In genomic region chr18:47935321-47935720, GRCh38 we compare ENCODE assay signal across 18 cellular contexts. TPM values are rescaled to one million over a fixed set of nuclear protein-coding genes. Genes with fewer than 3 reads are reported as not detected.
A peak's percentile ranks its signal among the peaks of the same experiment; 100 is the strongest.
DNase-seq lines count a peak whose midpoint lies in the region; ATAC-seq lines count a peak whose summit lies in the region.
"Had no signal": no experiment of that assay in that cellular context is flagged by ENCODE, and none has a peak within 500 bp of the region (broad histone marks: within the 10 kb centered on the region; RNA-seq: fewer than 3 reads in every experiment).

No MANE protein-coding gene starts in this region.

- no peaks in the 10 kb centered on the region for H3K9me2 ChIP-seq in GM23248 (ENCODE audit: insufficient read depth)

- no peaks in the 10 kb centered on the region; the same call in 1 of the 2 replicates for H3F3A ChIP-seq in GM23248 (ENCODE audit: insufficient read depth)

- no peak overlapping the region for H3K9ac ChIP-seq in GM23248

- H3K27me3 ChIP-seq in GM23248 (replicated peaks; ENCODE audit: insufficient read depth) = peaks cover 32% of the 10 kb centered on the region
- H3K27me3 ChIP-seq: MG63, Peyer's patch, SJCRH30 had no signal

- in situ Hi-C loops in GM23248 (cut with MboI) = no loop called here

- no peaks in the 10 kb centered on the region for H3K4me1 ChIP-seq in GM23248 (ENCODE audit: insufficient read depth)
- H3K4me1 ChIP-seq: Peyer's patch had no signal

- intact Hi-C loops in sciatic nerve (cut with DNase I) = no loop called here

- no peak overlapping the region for H3K4me2 ChIP-seq in GM23248 (ENCODE audit: unreplicated experiment)

- no peaks in the 10 kb centered on the region for H3K9me3 ChIP-seq in GM23248 (ENCODE audit: low read depth)
- H3K9me3 ChIP-seq: MG63, Peyer's patch, SJCRH30 had no signal

- H2AFZ ChIP-seq in GM23248 = no peak overlapping the region

- H3K79me2 ChIP-seq in GM23248 (ENCODE audit: insufficient read depth) = peaks cover under 1% of the 10 kb centered on the region; the same call in 1 of the 2 replicates

- DNase-seq in NCI-H748 (lab: John Stamatoyannopoulos, UW; ENCODE audit: unreplicated experiment) (peak; percentile 38), NCI-H748 treated with DMSO at 0.1 percent for 48 hours (lab: John Stamatoyannopoulos, UW) (no peak), NCI-H774 (lab: John Stamatoyannopoulos, UW) (peak; percentile 5), inferior parietal cortex (ENCODE audit: extremely low spot score) (peak; percentile 32), sciatic nerve (ENCODE audit: low spot score) (no peak), GM23248 (no peak), CD1c-positive myeloid dendritic cell (ENCODE audit: extremely low spot score) (no peak), DMS53 treated with DMSO at 0.1 percent for 48 hours (lab: John Stamatoyannopoulos, UW; ENCODE audit: unreplicated experiment) (no peak)
- DNase-seq: 8988T, Kasumi-1, MG63, NCI-H1048, NCI-H2029 treated with DMSO at 0.1 percent for 48 hours, NCI-H2171 treated with DMSO at 0.1 percent for 48 hours, NCI-H526, Peyer's patch, SJCRH30, T-helper 1 cell had no signal

- H4K20me1 ChIP-seq in GM23248 (ENCODE audit: insufficient read depth) = no peaks in the 10 kb centered on the region

- no peak overlapping the region for H3K4me3 ChIP-seq in GM23248
- H3K4me3 ChIP-seq: MG63, Peyer's patch, SJCRH30 had no signal

- H3K27ac ChIP-seq in GM23248 = no peak overlapping the region
- H3K27ac ChIP-seq: Peyer's patch, SJCRH30 had no signal

- no peaks in the 10 kb centered on the region for H3K36me3 ChIP-seq in GM23248 (ENCODE audit: low read depth)
- H3K36me3 ChIP-seq: MG63, Peyer's patch, SJCRH30 had no signal

- no peak for ATAC-seq in sciatic nerve

RNA-seq across cellular contexts. Expression of gene SMAD2, which starts 4.9 kb away (rescaled TPM):
- total RNA-seq in sciatic nerve = 170 TPM
- total RNA-seq in GM23248 (2014; rRNA removed; shearing (Covaris generic)) = 77.7 and 86.6 TPM in 2 replicates
- polyA plus RNA-seq in GM23248 (2016; fragmentation: Nextera tagmentation; extraction: Ambion mirVana) = 52.4 and 54.1 TPM in 2 replicates

Comparison
In these comparisons a context has a peak if more than half of its experiments do, and no peak if none do; other contexts are left out.
1. DNase-seq: peak in NCI-H748 (single experiment), NCI-H774 (single experiment) and inferior parietal cortex (single experiment); none in NCI-H748 treated with DMSO at 0.1 percent for 48 hours (single experiment), sciatic nerve (single experiment), GM23248 (single experiment), CD1c-positive myeloid dendritic cell (single experiment) and DMS53 treated with DMSO at 0.1 percent for 48 hours (single experiment).